9 cellular contexts compared by ENCODE assay signal in the genomic region with DNA sequence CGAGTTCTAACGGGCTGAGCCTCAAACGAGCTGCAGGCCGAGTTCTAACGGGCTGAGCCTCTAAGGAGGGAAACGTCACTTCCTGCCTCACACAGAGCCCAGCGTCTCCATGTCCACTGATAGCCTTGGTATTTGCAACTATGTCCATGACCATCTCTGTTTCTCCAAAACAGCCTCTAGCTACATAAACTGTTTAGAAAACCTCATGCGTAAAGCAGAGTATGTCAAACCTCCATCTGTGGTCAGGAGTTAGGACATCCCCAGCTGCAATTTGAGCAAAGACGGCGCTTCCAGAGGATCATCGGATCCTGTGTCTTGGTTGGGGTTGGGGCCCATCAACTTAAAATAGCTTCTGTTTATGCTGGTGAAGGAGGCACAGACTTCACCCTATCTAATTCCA. TPM values are rescaled to one million over a fixed set of nuclear protein-coding genes. Genes with fewer than 3 reads are reported as not detected.
A peak's percentile ranks its signal among the peaks of the same experiment; 100 is the strongest.
DNase-seq lines count a peak whose midpoint lies in the region; ATAC-seq and TF ChIP-seq lines count a peak whose summit lies in the region.
"Had no signal": no experiment of that assay in that cellular context is flagged by ENCODE, and none has a peak within 500 bp of the region (broad histone marks: within the 10 kb centered on the region; RNA-seq: fewer than 3 reads in every experiment).

No MANE protein-coding gene starts in this region.

- ATAC-seq in CD8-positive, alpha-beta T cell: no peak
- ATAC-seq in natural killer cell treated with Interleukin-12 subunit alpha and Interleukin-12 subunit beta and Interleukin-15 and Interleukin-18, amount 100 ng/mL, for 72 hours: peak in 1 of 2 donors; percentile 58
- ATAC-seq in esophagus mucosa: no peak

- peak in 1 of 7 experiments; percentile 41 for DNase-seq in CD8-positive, alpha-beta T cell
- DNase-seq in MV-4-11 (lab: John Stamatoyannopoulos, UW): peak; percentile 85
- peak; percentile 42 for DNase-seq in astrocyte of the spinal cord (ENCODE audit: low read depth, low spot score)
- peak; percentile 51 for DNase-seq in natural killer cell treated with Interleukin-12 subunit alpha and Interleukin-12 subunit beta and Interleukin-15 and Interleukin-18, amount 100 ng/mL, for 72 hours (ENCODE audit: low spot score)
- DNase-seq in iPS-NIHi11 (ENCODE audit: low spot score): no peak
- no peak for DNase-seq in NCI-H146 (lab: John Stamatoyannopoulos, UW)
- no peak for DNase-seq in trophoblast cell
- DNase-seq: NCI-H524 treated with DMSO at 0.1 percent for 48 hours had no signal

- no peak overlapping the region for H2BK12ac ChIP-seq in trophoblast cell (ENCODE audit: low read length)

- peaks cover 11% of the 10 kb centered on the region for H3K79me1 ChIP-seq in trophoblast cell (ENCODE audit: low read length)

- CTCF ChIA-PET in CD8-positive, alpha-beta T cell (lab: Charles Lee): interaction anchor here (0.6 to 7.0 kb wide), 12 partner anchors 11 to 182 kb away, joined by 3 to 56 read pairs (median 4); no protein-coding TSS in a partner anchor

- no peak overlapping the region for H2AK5ac ChIP-seq in trophoblast cell (ENCODE audit: low read length)

- POLR2A ChIA-PET in CD8-positive, alpha-beta T cell (lab: Charles Lee): interaction anchor here (0.9 to 3.5 kb wide), 6 partner anchors 29 to 55 kb away, joined by 3 to 16 read pairs (median 3); no protein-coding TSS in a partner anchor

- H2AFZ ChIP-seq in trophoblast cell (ENCODE audit: insufficient read depth, low read length, poor library complexity): no peak overlapping the region

- no peak overlapping the region for H3K18ac ChIP-seq in trophoblast cell (ENCODE audit: low read length)

- no peak overlapping the region for H4K12ac ChIP-seq in trophoblast cell (ENCODE audit: low read depth, low read length)

- H2BK120ac ChIP-seq in trophoblast cell (ENCODE audit: insufficient read depth, low read length, poor library complexity): no peak overlapping the region

- peak overlapping the region; percentile 36 for H3K27ac ChIP-seq in CD8-positive, alpha-beta T cell (ENCODE audit: low read depth, low read length)
- H3K27ac ChIP-seq in trophoblast cell (ENCODE audit: low read depth, low read length): no peak overlapping the region

- H3K4me2 ChIP-seq in trophoblast cell (ENCODE audit: low read length): no peak overlapping the region

- H3K27me3 Mint-ChIP-seq in CD8-positive, alpha-beta T cell (ENCODE audit: low read depth): no peaks in the 10 kb centered on the region
- H3K27me3 Mint-ChIP-seq in natural killer cell treated with Interleukin-12 subunit alpha and Interleukin-12 subunit beta and Interleukin-15 and Interleukin-18, amount 100 ng/mL, for 72 hours: no peaks in the 10 kb centered on the region

- H2BK5ac ChIP-seq in trophoblast cell (ENCODE audit: low read depth, low read length, poor library complexity): no peak overlapping the region

- no peak overlapping the region for H4K8ac ChIP-seq in trophoblast cell (ENCODE audit: low read depth, low read length)

- no peak overlapping the region for H3K23ac ChIP-seq in trophoblast cell (ENCODE audit: low read length)

- no peaks in the 10 kb centered on the region for H3K79me2 ChIP-seq in trophoblast cell (ENCODE audit: control insufficient read depth, insufficient read depth, low read length, poor library complexity)

- peaks cover 94% of the 10 kb centered on the region for H3K4me1 ChIP-seq in CD8-positive, alpha-beta T cell (ENCODE audit: insufficient read depth, low read length)
- peaks cover 49 to 53% of the 10 kb centered on the region in 2 experiments for H3K4me1 ChIP-seq in trophoblast cell (ENCODE audit: control insufficient read depth in 1 of 2, insufficient read depth in 2 of 2, low read length in 2 of 2)

- H3K4me3 ChIP-seq in CD8-positive, alpha-beta T cell (ENCODE audit: low read depth, low read length): no peak overlapping the region
- H3K4me3 ChIP-seq in astrocyte of the spinal cord (ENCODE audit: low read depth, low read length): no peak overlapping the region
- H3K4me3 ChIP-seq in trophoblast cell (ENCODE audit: low read depth, low read length): no peak overlapping the region

- H3K14ac ChIP-seq in trophoblast cell (ENCODE audit: low read length): no peak overlapping the region

- H3K27ac Mint-ChIP-seq in CD8-positive, alpha-beta T cell: peak overlapping the region; percentile 88
- peak overlapping the region; percentile 61 to 92 for H3K27ac Mint-ChIP-seq in natural killer cell treated with Interleukin-12 subunit alpha and Interleukin-12 subunit beta and Interleukin-15 and Interleukin-18, amount 100 ng/mL, for 72 hours

- H3K9me3 Mint-ChIP-seq in CD8-positive, alpha-beta T cell: no peaks in the 10 kb centered on the region
- H3K9me3 Mint-ChIP-seq in natural killer cell treated with Interleukin-12 subunit alpha and Interleukin-12 subunit beta and Interleukin-15 and Interleukin-18, amount 100 ng/mL, for 72 hours: no peaks in the 10 kb centered on the region

- no peaks in the 10 kb centered on the region for H3K27me3 ChIP-seq in CD8-positive, alpha-beta T cell (ENCODE audit: insufficient read depth, low read length)
- no peaks in the 10 kb centered on the region for H3K27me3 ChIP-seq in trophoblast cell (ENCODE audit: insufficient read depth, low read length)

- intact Hi-C loops in CD8-positive, alpha-beta T cell (cut with DNase I, micrococcal nuclease): loop anchor here (2.0 to 5.0 kb wide), 7 partner anchors 17 to 161 kb away; no protein-coding TSS in a partner anchor

- H3K4me3 Mint-ChIP-seq in CD8-positive, alpha-beta T cell: peak overlapping the region; percentile 33
- H3K4me3 Mint-ChIP-seq in natural killer cell treated with Interleukin-12 subunit alpha and Interleukin-12 subunit beta and Interleukin-15 and Interleukin-18, amount 100 ng/mL, for 72 hours: peak overlapping the region; percentile 41

- in situ Hi-C loops in astrocyte of the spinal cord (cut with HindIII; ENCODE audit: low sequenced_read_pairs): no loop called here

- peaks cover 80% of the 10 kb centered on the region for H3K4me1 Mint-ChIP-seq in CD8-positive, alpha-beta T cell (ENCODE audit: low read depth)
- peaks cover 50 to 55% of the 10 kb centered on the region in 2 donors for H3K4me1 Mint-ChIP-seq in natural killer cell treated with Interleukin-12 subunit alpha and Interleukin-12 subunit beta and Interleukin-15 and Interleukin-18, amount 100 ng/mL, for 72 hours (ENCODE audit: low read depth in 2 of 2)

- no peak overlapping the region for H3K9ac ChIP-seq in trophoblast cell (ENCODE audit: low read length)

- H3K36me3 Mint-ChIP-seq in CD8-positive, alpha-beta T cell: peaks cover 61% of the 10 kb centered on the region
- no peaks in the 10 kb centered on the region for H3K36me3 Mint-ChIP-seq in natural killer cell treated with Interleukin-12 subunit alpha and Interleukin-12 subunit beta and Interleukin-15 and Interleukin-18, amount 100 ng/mL, for 72 hours

- H3K4ac ChIP-seq in trophoblast cell (ENCODE audit: low read depth, low read length): no peak overlapping the region

- no peaks in the 10 kb centered on the region for H3K9me3 ChIP-seq in CD8-positive, alpha-beta T cell (ENCODE audit: low read length)
- H3K9me3 ChIP-seq in trophoblast cell (ENCODE audit: insufficient read depth, low read depth, low read length): peaks cover 7% of the 10 kb centered on the region

- no CpG with 5 or more reads among the region's 11 CpGs for WGBS in trophoblast cell (ENCODE audit: extremely low coverage, insufficient coverage, insufficient read length)

- H4K91ac ChIP-seq in trophoblast cell (ENCODE audit: low read depth, low read length): no peak overlapping the region

- TF ChIP-seq CTCF in CD8-positive, alpha-beta T cell (IDR thresholded peaks at IDR 0.05): no peak
- no peak for TF ChIP-seq CTCF in astrocyte of the spinal cord (IDR thresholded peaks at IDR 0.05; ENCODE audit: low read depth, low read length)

- peaks cover 42% of the 10 kb centered on the region for H3K36me3 ChIP-seq in CD8-positive, alpha-beta T cell (ENCODE audit: insufficient read depth, low read length)
- H3K36me3 ChIP-seq in trophoblast cell (ENCODE audit: control insufficient read depth in 1 of 2, insufficient read depth in 2 of 2, low read length in 2 of 2): peaks cover 5 to 8% of the 10 kb centered on the region in 2 experiments

RNA-seq across cellular contexts. Expression of a gene that starts 20.8 kb away (rescaled TPM):
- total RNA-seq in CD8-positive, alpha-beta T cell: 100 to 1,000 TPM; 144 TPM
- 10 to 100 TPM in 1 of 2 donors, 1 to 10 TPM in 1; 6.9 to 11.7 TPM for total RNA-seq in natural killer cell treated with Interleukin-12 subunit alpha and Interleukin-12 subunit beta and Interleukin-15 and Interleukin-18, amount 100 ng/mL, for 72 hours
- total RNA-seq in esophagus mucosa: 1.6 TPM
- polyA plus RNA-seq in trophoblast cell (2013): 12.8 and 13.0 TPM in 2 replicates

Comparison
In these comparisons a context has a peak if more than half of its experiments do, and no peak if none do; other contexts are left out.
1. DNase-seq: peak in MV-4-11 (single experiment), astrocyte of the spinal cord (single experiment) and natural killer cell treated with Interleukin-12 subunit alpha and Interleukin-12 subunit beta and Interleukin-15 and Interleukin-18, amount 100 ng/mL, for 72 hours (single experiment); none in iPS-NIHi11 (single experiment), NCI-H146 (single experiment) and trophoblast cell (0 of 2).
2. RNA of a gene that starts 20.8 kb away (total RNA-seq): 144 TPM in CD8-positive, alpha-beta T cell; 6.9 to 11.7 TPM in natural killer cell treated with Interleukin-12 subunit alpha and Interleukin-12 subunit beta and Interleukin-15 and Interleukin-18, amount 100 ng/mL, for 72 hours and 1.6 TPM in esophagus mucosa (single experiment); every median in the first group is over 10 times any median in the second.